In genomic region chrX:123764967-123765871, GRCh38 we compare ENCODE assay signal across 1 cellular context.
TF ChIP-seq lines count a peak whose summit lies in the region.

No MANE protein-coding gene starts in this region.

TF ChIP-seq in K562, 482 proteins besides CTCF, POLR2A, EP300 and RAD21 (continued from another document and continues in another):
- no peak for TF ChIP-seq ZNF609 (CRISPR knock-in tag; IDR thresholded peaks at IDR 0.05; ENCODE audit: borderline replicate concordance)
- peak; percentile 70; the same call in 1 of the 2 replicates for TF ChIP-seq CREM (IDR thresholded peaks at IDR 0.05; ENCODE audit: low read depth)
- TF ChIP-seq MXI1 (IDR thresholded peaks at IDR 0.05; ENCODE audit: low read depth, low read length) = no peak
- 0 out of 2 replicates have a peak, but pooled peaks have one; percentile 32 for TF ChIP-seq NFRKB (IDR thresholded peaks at IDR 0.05; ENCODE audit: low read depth)
- no peak for TF ChIP-seq HNRNPK (IDR thresholded peaks at IDR 0.05; ENCODE audit: low read depth, low read length, poor library complexity, severe bottlenecking)
- no peak for TF ChIP-seq RB1 (IDR thresholded peaks at IDR 0.05; ENCODE audit: low read depth)
- no peak for TF ChIP-seq MCM5 (IDR thresholded peaks at IDR 0.05; ENCODE audit: low read depth)
- peak; percentile 40; the same call in 1 of the 2 replicates for TF ChIP-seq CXXC5 (CRISPR knock-in tag; IDR thresholded peaks at IDR 0.05)
- no peak for TF ChIP-seq HDAC1 (IDR thresholded peaks at IDR 0.05)
- peak; percentile 25 for TF ChIP-seq E2F8 (IDR thresholded peaks at IDR 0.05; ENCODE audit: low read depth, partially characterized antibody)
- 0 out of 2 replicates have a peak, but pooled peaks have one; percentile 3 for TF ChIP-seq JUND (IDR thresholded peaks at IDR 0.05; ENCODE audit: borderline replicate concordance, low read depth, low read length)
- TF ChIP-seq JUND (tag; IDR thresholded peaks at IDR 0.05; ENCODE audit: borderline replicate concordance, low read depth, low read length) = no peak; the same call in 2 of the 3 replicates
- no peak for TF ChIP-seq CHD4 (IDR thresholded peaks at IDR 0.05; ENCODE audit: insufficient read depth, insufficient replicate concordance, low read depth, low read length, poor library complexity, severe bottlenecking)
- no peak for TF ChIP-seq KLF10 (CRISPR knock-in tag; IDR thresholded peaks at IDR 0.05)
- TF ChIP-seq POLR2AphosphoS5 (IDR thresholded peaks at IDR 0.05; ENCODE audit: control insufficient read depth, insufficient read depth, low read depth, low read length) = peak; percentile 48; the same call in 1 of the 2 replicates
- TF ChIP-seq MYC (IDR thresholded peaks at IDR 0.05; ENCODE audit: low read depth, low read length) = no peak
- no peak for TF ChIP-seq MYC (CRISPR knock-in tag; IDR thresholded peaks at IDR 0.05; ENCODE audit: borderline replicate concordance, low read depth)
- TF ChIP-seq MTA1 (IDR thresholded peaks at IDR 0.05; ENCODE audit: borderline replicate concordance) = no peak
- no peak for TF ChIP-seq ZBTB17 (CRISPR knock-in tag; IDR thresholded peaks at IDR 0.05)
- no peak for TF ChIP-seq MBD2 (IDR thresholded peaks at IDR 0.05; ENCODE audit: borderline replicate concordance, low read depth)
- no peak for TF ChIP-seq CLOCK (CRISPR knock-in tag; IDR thresholded peaks at IDR 0.05; ENCODE audit: borderline replicate concordance)
- TF ChIP-seq ARID2 (IDR thresholded peaks at IDR 0.05) = no peak
- TF ChIP-seq RBFOX2 (IDR thresholded peaks at IDR 0.05; ENCODE audit: low read depth, low read length) = peak; percentile 91
- peak; percentile 40 for TF ChIP-seq TBP (optimal IDR thresholded peaks at IDR 0.05; ENCODE audit: low read depth, low read length)
- TF ChIP-seq PCBP1 (IDR thresholded peaks at IDR 0.05; ENCODE audit: low read depth, low read length, poor library complexity, severe bottlenecking) = no peak
- TF ChIP-seq RFX5 (IDR thresholded peaks at IDR 0.05; ENCODE audit: low read depth, low read length) = no peak
- TF ChIP-seq NFIC (IDR thresholded peaks at IDR 0.05) = no peak
- 0 out of 2 replicates have a peak, but pooled peaks have one; percentile 28 for TF ChIP-seq ELF1 (tag; IDR thresholded peaks at IDR 0.05)
- peak; percentile 37 for TF ChIP-seq PHF20 (IDR thresholded peaks at IDR 0.05; ENCODE audit: partially characterized antibody)
- no peak for TF ChIP-seq HMG20B (CRISPR knock-in tag; IDR thresholded peaks at IDR 0.05)
- no peak for TF ChIP-seq SRSF9 (IDR thresholded peaks at IDR 0.05; ENCODE audit: borderline replicate concordance, low read depth, low read length)
- TF ChIP-seq HDGF (IDR thresholded peaks at IDR 0.05) = no peak
- TF ChIP-seq ZKSCAN8 (CRISPR knock-in tag; IDR thresholded peaks at IDR 0.05) = no peak
- 0 out of 4 replicates have a peak, but pooled peaks of 1 of the 2 experiments have one; percentile 69 for TF ChIP-seq KDM4B (IDR thresholded peaks at IDR 0.05; ENCODE audit: borderline replicate concordance in 2 of 2, low read depth in 1 of 2)
- peak; percentile 75 for TF ChIP-seq ZBTB40 (IDR thresholded peaks at IDR 0.05)
- no peak for TF ChIP-seq ZBTB40 (CRISPR knock-in tag; IDR thresholded peaks at IDR 0.05)
- no peak for TF ChIP-seq BRD4 (IDR thresholded peaks at IDR 0.05)
- TF ChIP-seq, protein P1, sequence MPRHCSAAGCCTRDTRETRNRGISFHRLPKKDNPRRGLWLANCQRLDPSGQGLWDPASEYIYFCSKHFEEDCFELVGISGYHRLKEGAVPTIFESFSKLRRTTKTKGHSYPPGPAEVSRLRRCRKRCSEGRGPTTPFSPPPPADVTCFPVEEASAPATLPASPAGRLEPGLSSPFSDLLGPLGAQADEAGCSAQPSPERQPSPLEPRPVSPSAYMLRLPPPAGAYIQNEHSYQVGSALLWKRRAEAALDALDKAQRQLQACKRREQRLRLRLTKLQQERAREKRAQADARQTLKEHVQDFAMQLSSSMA (CRISPR knock-in tag; IDR thresholded peaks at IDR 0.05) = no peak
- TF ChIP-seq ZNF24 (IDR thresholded peaks at IDR 0.05) = no peak
- TF ChIP-seq ZNF431 (CRISPR knock-in tag; IDR thresholded peaks at IDR 0.05) = no peak
- no peak for TF ChIP-seq CAMTA2 (CRISPR knock-in tag; conservative IDR thresholded peaks at IDR 0.05)
- TF ChIP-seq PREB (CRISPR knock-in tag; IDR thresholded peaks at IDR 0.05) = no peak
- TF ChIP-seq HDAC8 (tag; IDR thresholded peaks at IDR 0.05) = no peak
- TF ChIP-seq ZKSCAN3 (CRISPR knock-in tag; IDR thresholded peaks at IDR 0.05) = no peak
